ENCODE assay signal across 1 cellular context in the genomic region with DNA sequence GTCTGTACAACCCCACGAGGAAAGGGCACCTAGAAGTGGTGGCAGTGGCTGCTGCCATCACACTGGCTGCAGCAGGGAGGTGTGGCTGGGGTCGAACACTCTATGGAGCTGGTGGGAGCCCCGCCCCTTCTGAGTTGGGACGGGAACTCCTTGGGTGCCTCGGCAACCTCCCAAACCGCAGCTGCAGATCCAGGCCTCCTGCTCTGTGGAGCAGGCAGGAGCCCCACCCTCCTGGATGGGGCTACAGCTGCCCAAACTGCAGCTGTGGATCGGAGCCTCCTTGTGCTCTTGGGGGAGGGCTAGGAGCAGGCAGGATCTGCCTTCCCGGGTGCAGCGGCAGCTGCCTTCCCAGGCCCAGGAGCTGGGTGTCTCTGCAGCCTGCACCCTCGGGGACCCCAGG.
TF ChIP-seq lines count a peak whose summit lies in the region.

No MANE protein-coding gene starts in this region.

TF ChIP-seq in K562, 482 proteins besides CTCF, POLR2A, EP300 and RAD21:
- TF ChIP-seq KHSRP (IDR thresholded peaks at IDR 0.05) (no peak), JUN (IDR thresholded peaks at IDR 0.05; ENCODE audit: borderline replicate concordance, low read depth, low read length) (no peak), JUN (CRISPR knock-in tag; IDR thresholded peaks at IDR 0.05; ENCODE audit: borderline replicate concordance) (no peak), CBFB (CRISPR knock-in tag; IDR thresholded peaks at IDR 0.05) (no peak), SMAD4 (CRISPR knock-in tag; conservative IDR thresholded peaks at IDR 0.05) (no peak)
TF ChIP-seq in K562: peak in this region for 0.
